In the genomic region with DNA sequence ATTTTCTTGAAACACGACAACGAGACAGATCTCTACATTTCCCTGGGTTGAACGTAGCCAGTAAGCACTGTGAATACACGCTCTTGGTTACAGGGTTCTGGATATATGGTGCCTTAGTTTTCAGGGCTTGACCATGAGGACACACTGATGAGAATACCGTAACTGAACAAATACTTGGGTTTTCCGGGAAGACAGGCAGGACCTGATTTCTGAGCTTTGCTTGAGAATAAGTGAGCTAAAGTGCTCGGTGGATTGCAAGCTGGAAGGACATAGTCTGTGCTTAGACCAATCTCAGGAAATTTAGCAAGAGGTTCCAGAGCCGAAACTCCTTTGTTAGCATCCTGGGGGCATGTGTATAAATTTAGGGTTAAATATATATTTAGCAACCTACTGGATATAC, we compare ENCODE assay signal across 16 cellular contexts. TPM values are rescaled to one million over a fixed set of nuclear protein-coding genes. Genes with fewer than 3 reads are reported as not detected.
"Had no signal": no experiment of that assay in that cellular context is flagged by ENCODE, and none has a peak within 500 bp of the region (broad histone marks: within the 10 kb centered on the region; RNA-seq: fewer than 3 reads in every experiment).

No MANE protein-coding gene starts in this region.

- H3K4me1 ChIP-seq: left ventricle myocardium inferior had no signal

- H3K27ac ChIP-seq: brain microvascular endothelial cell, left ventricle myocardium inferior, SK-N-MC, thyroid gland had no signal

- H3K27me3 ChIP-seq: brain microvascular endothelial cell, thyroid gland had no signal

- H3K4me1 Mint-ChIP-seq: memory B cell; stimulated activated effector memory CD8-positive, alpha-beta T cell treated with anti-CD3 and anti-CD28 coated beads, Interleukin-12 subunit alpha, Interleukin-12 subunit beta, amount 100 ng/mL, for 72 hours had no signal

- H3K27ac Mint-ChIP-seq: dendritic cell treated with granulocyte-macrophage colony-stimulating factor and Interleukin-4, amounts not matched to agents 40 ng/mL and 50 ng/mL, for 4 days; memory B cell; stimulated activated effector memory CD8-positive, alpha-beta T cell treated with anti-CD3 and anti-CD28 coated beads, Interleukin-12 subunit alpha, Interleukin-12 subunit beta, amount 100 ng/mL, for 72 hours; T-cell had no signal

- H3K36me3 Mint-ChIP-seq: memory B cell; stimulated activated effector memory CD8-positive, alpha-beta T cell treated with anti-CD3 and anti-CD28 coated beads, Interleukin-12 subunit alpha, Interleukin-12 subunit beta, amount 100 ng/mL, for 72 hours; T-cell had no signal

- H3K4me3 ChIP-seq: thyroid gland had no signal

- H3K27me3 Mint-ChIP-seq: memory B cell had no signal

- H3K9me3 ChIP-seq: left ventricle myocardium inferior, thyroid gland had no signal

- H3K4me3 Mint-ChIP-seq: dendritic cell treated with granulocyte-macrophage colony-stimulating factor and Interleukin-4, amounts not matched to agents 40 ng/mL and 50 ng/mL, for 4 days; memory B cell; stimulated activated effector memory CD8-positive, alpha-beta T cell treated with anti-CD3 and anti-CD28 coated beads, Interleukin-12 subunit alpha, Interleukin-12 subunit beta, amount 100 ng/mL, for 72 hours; T-cell had no signal

- DNase-seq: activated naive CD4-positive, alpha-beta T cell treated with anti-CD3 and anti-CD28 coated beads, Interleukin-2, amount 50 U/mL, for 16 hours; activated T-cell treated with anti-CD3 and anti-CD28 coated beads for 4 hours; brain microvascular endothelial cell; left ventricle myocardium inferior; T-cell; T1000; thyroid gland had no signal

- H3K36me3 ChIP-seq: brain microvascular endothelial cell, left ventricle myocardium inferior, thyroid gland had no signal

RNA-seq across cellular contexts. Expression of a gene that starts 0.9 kb away (rescaled TPM):
- total RNA-seq: activated CD8-positive, alpha-beta memory T cell treated with anti-CD3 and anti-CD28 coated beads for 36 hours; left ventricle myocardium inferior; posterior vena cava; right cardiac atrium; T-cell had no signal
- polyA plus RNA-seq: esophagus, keratinocyte, right cardiac atrium had no signal
